In the genomic region with DNA sequence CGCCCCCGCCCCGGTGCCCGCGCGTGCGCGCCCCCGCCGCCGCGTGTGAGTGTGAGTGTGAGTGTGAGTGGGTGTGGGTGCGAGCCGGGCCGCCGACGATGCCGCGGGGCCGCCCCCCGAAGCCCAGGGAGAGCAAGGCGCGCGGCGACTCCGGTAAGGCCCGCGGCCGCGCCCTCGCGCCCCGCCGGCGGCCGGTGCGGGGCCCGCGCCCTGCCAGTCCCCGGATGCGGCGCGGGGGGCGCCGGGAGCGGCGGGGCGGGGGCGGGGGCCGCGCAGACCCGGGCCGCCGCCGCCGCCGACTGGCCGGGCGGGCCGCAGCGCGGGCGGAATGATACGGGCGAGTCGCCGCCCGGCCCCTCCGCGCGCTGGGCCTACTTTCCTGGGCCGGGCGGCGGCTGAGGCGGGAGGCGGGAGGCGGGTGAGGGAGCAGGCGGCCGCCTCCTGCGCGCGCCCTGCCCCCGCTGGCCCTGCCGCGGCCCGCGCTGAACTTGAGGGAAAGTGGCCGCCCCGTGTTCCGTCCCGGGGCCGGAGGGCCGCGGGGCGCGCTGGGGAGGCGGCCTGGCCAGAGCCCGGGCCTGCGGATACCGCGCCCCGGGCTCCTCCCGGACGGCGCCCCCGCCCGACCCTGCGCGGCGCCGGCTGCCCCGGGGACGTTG, we compare ENCODE assay signal across 8 cellular contexts. TPM values are rescaled to one million over a fixed set of nuclear protein-coding genes. Genes with fewer than 3 reads are reported as not detected.
DNase-seq lines count a peak whose midpoint lies in the region; ATAC-seq lines count a peak whose summit lies in the region.

A gene (plus strand): TSS at position 48 of the 656 bp plus-strand sequence. CDS start 51 bp downstream, at position 99.

- H3K9me3 ChIP-seq in endocrine pancreas (ENCODE audit: control insufficient read depth, low read length) (no peaks in the 10 kb centered on the region), mesodermal cell (ENCODE audit: control insufficient read depth, low read length) (no peaks in the 10 kb centered on the region)

- H3K4me3 Mint-ChIP-seq in activated CD8-positive, alpha-beta memory T cell treated with anti-CD3 and anti-CD28 coated beads, Interleukin-2, amount 10 ng/mL, durations not matched to agents 7 days and 5 days = peak within 1 kb of the TSS; percentile 89

- DNase-seq in AML-193 (lab: John Stamatoyannopoulos, UW) = peak; percentile 31 to 44
- peak; percentile 3 for DNase-seq in NCI-H526 treated with DMSO at 0.1 percent for 48 hours (lab: John Stamatoyannopoulos, UW)
- DNase-seq in activated CD8-positive, alpha-beta memory T cell treated with anti-CD3 and anti-CD28 coated beads, Interleukin-2, amount 10 ng/mL, durations not matched to agents 7 days and 5 days = peak; percentile 72
- peak; percentile 59 to 62 for DNase-seq in stimulated activated CD8-positive, alpha-beta memory T cell treated with anti-CD3 and anti-CD28 coated beads, Interleukin-15, amount 100 ng/mL, for 48 hours (ENCODE audit: low read depth in 2 of 2)

- H3K27ac Mint-ChIP-seq in activated CD8-positive, alpha-beta memory T cell treated with anti-CD3 and anti-CD28 coated beads, Interleukin-2, amount 10 ng/mL, durations not matched to agents 7 days and 5 days = peak within 1 kb of the TSS; percentile 91

- no peaks in the 10 kb centered on the region for H3K27me3 Mint-ChIP-seq in activated CD8-positive, alpha-beta memory T cell treated with anti-CD3 and anti-CD28 coated beads, Interleukin-2, amount 10 ng/mL, durations not matched to agents 7 days and 5 days

- peaks cover 18% of the 10 kb centered on the region for H3K36me3 Mint-ChIP-seq in activated CD8-positive, alpha-beta memory T cell treated with anti-CD3 and anti-CD28 coated beads, Interleukin-2, amount 10 ng/mL, durations not matched to agents 7 days and 5 days

- no peaks in the 10 kb centered on the region for H3K27me3 ChIP-seq in endocrine pancreas (ENCODE audit: control insufficient read depth, insufficient read depth, low read length)

- 0% methylated on average over 47 to 57 of the region's 113 CpGs for WGBS in mesodermal cell (ENCODE audit: insufficient coverage in 2 of 2), 2 experiments

- H3K36me3 ChIP-seq in endocrine pancreas (ENCODE audit: control insufficient read depth, insufficient read depth, low read length) (no peaks in the 10 kb centered on the region), mesodermal cell (ENCODE audit: control insufficient read depth, insufficient read depth, low read length) (peaks cover 13% of the 10 kb centered on the region)

- H3K27ac ChIP-seq in mesodermal cell (ENCODE audit: low read depth, low read length, severe bottlenecking) = peak within 1 kb of the TSS; percentile 76

- CTCF ChIA-PET in activated CD8-positive, alpha-beta memory T cell treated with anti-CD3 and anti-CD28 coated beads, Interleukin-2, amount 10 ng/mL, durations not matched to agents 7 days and 5 days (lab: Charles Lee) = interaction anchor here (1.9 to 6.5 kb wide), 2 partner anchors 20 kb away, joined by 10 to 57 read pairs; no protein-coding TSS in a partner anchor

- peak within 1 kb of the TSS; percentile 74 for H3K9ac ChIP-seq in endocrine pancreas (ENCODE audit: control insufficient read depth, insufficient read depth, low read length)

- H3K9me3 Mint-ChIP-seq in activated CD8-positive, alpha-beta memory T cell treated with anti-CD3 and anti-CD28 coated beads, Interleukin-2, amount 10 ng/mL, durations not matched to agents 7 days and 5 days (ENCODE audit: low read depth) = no peaks in the 10 kb centered on the region

- H3K4me3 ChIP-seq in endocrine pancreas (ENCODE audit: control insufficient read depth, insufficient read depth, low read length) (peak within 1 kb of the TSS; percentile 89), mesodermal cell (ENCODE audit: extremely low read depth, insufficient read depth, low read length, poor library complexity, severe bottlenecking) (peak within 1 kb of the TSS; percentile 73)

- H3K4me1 Mint-ChIP-seq in activated CD8-positive, alpha-beta memory T cell treated with anti-CD3 and anti-CD28 coated beads, Interleukin-2, amount 10 ng/mL, durations not matched to agents 7 days and 5 days = peaks cover 55% of the 10 kb centered on the region

- ATAC-seq in GM18907 (IDR thresholded peaks at IDR 0.05; ENCODE audit: unreplicated experiment) (peak; percentile 46), HG03108 (IDR thresholded peaks at IDR 0.05; ENCODE audit: unreplicated experiment) (peak; percentile 31)
- peak; percentile 70 for ATAC-seq in activated CD8-positive, alpha-beta memory T cell treated with anti-CD3 and anti-CD28 coated beads, Interleukin-2, amount 10 ng/mL, durations not matched to agents 7 days and 5 days

- H3K4me1 ChIP-seq in endocrine pancreas (ENCODE audit: control insufficient read depth, insufficient read depth, low read length) (peaks cover 3% of the 10 kb centered on the region), mesodermal cell (ENCODE audit: control insufficient read depth, insufficient read depth, low read length, poor library complexity, severe bottlenecking) (peaks cover 4% of the 10 kb centered on the region)

RNA-seq across cellular contexts. Expression of the gene that starts here (rescaled TPM):
- 10 to 100 TPM; 16.8 to 22.9 TPM for total RNA-seq in activated CD8-positive, alpha-beta memory T cell treated with anti-CD3 and anti-CD28 coated beads, Interleukin-2, amount 10 ng/mL, durations not matched to agents 7 days and 5 days
- 9.5 TPM for polyA plus RNA-seq in mesodermal cell (2013, experiment 1 of 2)
- 5.3 TPM for polyA plus RNA-seq in mesodermal cell (2013, experiment 2 of 2)

Comparison
In these comparisons a context has a peak if more than half of its experiments do, and no peak if none do; other contexts are left out.
1. Peak in every context shown above with its lines: DNase-seq, ATAC-seq, H3K4me3 ChIP-seq and H3K27ac ChIP-seq.
2. DNase-seq: peak in every context shown above with its lines; median percentile 72 in activated CD8-positive, alpha-beta memory T cell treated with anti-CD3 and anti-CD28 coated beads, Interleukin-2, amount 10 ng/mL, durations not matched to agents 7 days and 5 days; 60 in stimulated activated CD8-positive, alpha-beta memory T cell treated with anti-CD3 and anti-CD28 coated beads, Interleukin-15, amount 100 ng/mL, for 48 hours; 38 in AML-193; 3 in NCI-H526 treated with DMSO at 0.1 percent for 48 hours.